ENCODE assay signal across 20 cellular contexts in genomic region chr13:94140027-94140426, GRCh38.
"Had no signal": no experiment of that assay in that cellular context is flagged by ENCODE, and none has a peak within 500 bp of the region (broad histone marks: within the 10 kb centered on the region; RNA-seq: fewer than 3 reads in every experiment).

No MANE protein-coding gene starts in this region.

- H3K4me3 ChIP-seq: dorsolateral prefrontal cortex, gastrocnemius medialis, heart left ventricle, hepatocyte, lower lobe of right lung, smooth muscle cell, stomach, tibial artery had no signal

- H3K9me3 ChIP-seq: gastrocnemius medialis, heart left ventricle, lower lobe of right lung, neutrophil, stomach, tibial artery had no signal

- H3K9ac ChIP-seq: parathyroid adenoma had no signal

- H3K36me3 ChIP-seq: gastrocnemius medialis, heart left ventricle, lower lobe of right lung, neutrophil, stomach, tibial artery had no signal

- DNase-seq: dorsolateral prefrontal cortex; effector CD4-positive, alpha-beta T cell; endodermal cell; foreskin fibroblast; gastrocnemius medialis; heart left ventricle; left ventricle myocardium superior; lower lobe of right lung; stimulated activated CD4-positive, alpha-beta T cell treated with anti-CD3 and anti-CD28 coated beads, Interleukin-12 subunit alpha, Interleukin-12 subunit beta, amount 100 ng/mL, for 4 hours; stimulated activated CD4-positive, alpha-beta T cell treated with anti-CD3 and anti-CD28 coated beads, Interleukin-1b, Interleukin-23, amount 100 ng/mL, for 48 hours; stimulated activated CD4-positive, alpha-beta T cell treated with anti-CD3 and anti-CD28 coated beads, Interleukin-4, amount 100 ng/mL, for 1 hour; stimulated activated CD8-positive, alpha-beta memory T cell treated with anti-CD3 and anti-CD28 coated beads, Interleukin-4, amount 100 ng/mL, for 48 hours; stimulated activated naive CD4-positive, alpha-beta T cell; stomach; tibial artery had no signal

- H3K27me3 ChIP-seq: dorsolateral prefrontal cortex, gastrocnemius medialis, heart left ventricle, hepatocyte, neutrophil, stomach, tibial artery had no signal

- H3K4me1 ChIP-seq: gastrocnemius medialis, heart left ventricle, lower lobe of right lung, parathyroid adenoma had no signal

- H3K27ac ChIP-seq: dorsolateral prefrontal cortex, epithelial cell of prostate, gastrocnemius medialis, heart left ventricle, hepatocyte, lower lobe of right lung, neutrophil, parathyroid adenoma, stomach, tibial artery had no signal
